1 cellular context compared by ENCODE assay signal in the genomic region with DNA sequence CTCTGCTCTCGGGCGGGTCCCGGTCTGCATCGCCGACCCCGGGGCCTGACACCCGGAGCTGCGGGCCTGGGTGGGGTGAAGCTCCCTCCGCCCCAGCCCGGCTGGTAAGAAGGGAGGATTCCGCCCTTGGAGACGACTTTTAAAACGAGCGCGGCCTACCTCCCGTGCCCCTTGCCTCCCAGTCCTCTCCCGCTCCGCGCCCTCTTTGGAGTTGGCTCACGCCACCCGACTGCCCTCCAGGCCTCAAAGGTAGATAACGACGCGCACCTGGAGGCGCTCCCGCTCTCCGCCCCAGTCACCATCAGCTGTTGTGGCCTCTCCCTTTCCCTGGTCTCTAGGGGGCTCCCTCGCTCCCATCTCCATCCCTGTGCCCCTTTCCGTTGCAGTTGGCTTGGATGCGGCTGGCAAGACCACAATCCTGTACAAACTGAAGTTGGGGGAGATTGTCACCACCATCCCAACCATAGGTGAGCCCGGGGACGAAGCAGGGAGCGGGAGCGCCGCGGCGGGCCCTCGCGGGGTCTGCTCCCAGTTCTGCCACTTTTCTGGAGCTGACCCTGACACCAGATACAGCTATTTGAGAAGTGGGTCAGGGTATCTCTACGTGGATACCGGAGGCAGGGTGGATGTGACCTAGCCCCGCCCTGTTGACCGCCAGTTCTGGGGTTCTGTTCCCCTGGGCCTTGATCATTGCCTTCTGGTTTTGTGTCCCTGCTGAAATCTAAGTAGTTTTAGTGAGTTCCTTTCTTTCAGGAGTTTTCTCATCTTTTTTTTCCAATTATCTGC.
TF ChIP-seq lines count a peak whose summit lies in the region.

No MANE protein-coding gene starts in this region.

TF ChIP-seq in HepG2, 621 proteins besides CTCF, POLR2A, EP300 and RAD21 (continued from another document and continues in another):
- TF ChIP-seq RFX5 (IDR thresholded peaks at IDR 0.05; ENCODE audit: low read depth, low read length), result no peak
- peak; percentile 60; the same call in 1 of the 2 replicates for TF ChIP-seq SIN3A (IDR thresholded peaks at IDR 0.05; ENCODE audit: borderline replicate concordance, low read depth, low read length)
- TF ChIP-seq ZNF552 (CRISPR knock-in tag; IDR thresholded peaks at IDR 0.05; ENCODE audit: borderline replicate concordance), result no peak
- TF ChIP-seq SAP130 (CRISPR knock-in tag; IDR thresholded peaks at IDR 0.05; ENCODE audit: low read depth), result peak; percentile 65
- 0 out of 2 replicates have a peak, but pooled peaks have one; percentile 17 for TF ChIP-seq MAZ (IDR thresholded peaks at IDR 0.05; ENCODE audit: borderline replicate concordance, low read depth, low read length)
- no peak for TF ChIP-seq MAZ (CRISPR knock-in tag; IDR thresholded peaks at IDR 0.05; ENCODE audit: low read depth)
- TF ChIP-seq ARNTL (CRISPR knock-in tag; IDR thresholded peaks at IDR 0.05), result no peak
- no peak for TF ChIP-seq ZNF839 (CRISPR knock-in tag; IDR thresholded peaks at IDR 0.05; ENCODE audit: borderline replicate concordance)
- TF ChIP-seq ZNF44 (CRISPR knock-in tag; IDR thresholded peaks at IDR 0.05), result peak; percentile 56; the same call in 1 of the 2 replicates
- TF ChIP-seq ZBTB7A (CRISPR knock-in tag; IDR thresholded peaks at IDR 0.05), result 0 out of 2 replicates have a peak, but pooled peaks have one; percentile 5
- TF ChIP-seq RNF219 (CRISPR knock-in tag; IDR thresholded peaks at IDR 0.05), result no peak
- TF ChIP-seq SMAD3 (CRISPR knock-in tag; IDR thresholded peaks at IDR 0.05), result no peak
- 0 out of 2 replicates have a peak, but pooled peaks have one; percentile 56 for TF ChIP-seq CREBL2 (CRISPR knock-in tag; IDR thresholded peaks at IDR 0.05; ENCODE audit: borderline replicate concordance)
- peak; percentile 21 for TF ChIP-seq RBM39 (IDR thresholded peaks at IDR 0.05; ENCODE audit: low read depth, low read length, poor library complexity, severe bottlenecking)
- no peak for TF ChIP-seq MXD4 (CRISPR knock-in tag; IDR thresholded peaks at IDR 0.05)
- TF ChIP-seq POLR2G (IDR thresholded peaks at IDR 0.05; ENCODE audit: low read depth, low read length), result no peak
- TF ChIP-seq IKZF5 (CRISPR knock-in tag; IDR thresholded peaks at IDR 0.05), result peak; percentile 38; the same call in 1 of the 2 replicates
- TF ChIP-seq SRSF9 (IDR thresholded peaks at IDR 0.05; ENCODE audit: borderline replicate concordance, insufficient read depth, low read depth, low read length, poor library complexity, severe bottlenecking), result no peak
- TF ChIP-seq ZFY (CRISPR knock-in tag; IDR thresholded peaks at IDR 0.05), result peak; percentile 57; the same call in 1 of the 2 replicates
- TF ChIP-seq FOXA1 (IDR thresholded peaks at IDR 0.05), result no peak
- no peak for TF ChIP-seq FOXA1 (CRISPR knock-in tag; IDR thresholded peaks at IDR 0.05)
- TF ChIP-seq ZBTB38 (CRISPR knock-in tag; IDR thresholded peaks at IDR 0.05), result no peak
- no peak for TF ChIP-seq SSRP1 (CRISPR knock-in tag; IDR thresholded peaks at IDR 0.05)
- TF ChIP-seq, protein P1, sequence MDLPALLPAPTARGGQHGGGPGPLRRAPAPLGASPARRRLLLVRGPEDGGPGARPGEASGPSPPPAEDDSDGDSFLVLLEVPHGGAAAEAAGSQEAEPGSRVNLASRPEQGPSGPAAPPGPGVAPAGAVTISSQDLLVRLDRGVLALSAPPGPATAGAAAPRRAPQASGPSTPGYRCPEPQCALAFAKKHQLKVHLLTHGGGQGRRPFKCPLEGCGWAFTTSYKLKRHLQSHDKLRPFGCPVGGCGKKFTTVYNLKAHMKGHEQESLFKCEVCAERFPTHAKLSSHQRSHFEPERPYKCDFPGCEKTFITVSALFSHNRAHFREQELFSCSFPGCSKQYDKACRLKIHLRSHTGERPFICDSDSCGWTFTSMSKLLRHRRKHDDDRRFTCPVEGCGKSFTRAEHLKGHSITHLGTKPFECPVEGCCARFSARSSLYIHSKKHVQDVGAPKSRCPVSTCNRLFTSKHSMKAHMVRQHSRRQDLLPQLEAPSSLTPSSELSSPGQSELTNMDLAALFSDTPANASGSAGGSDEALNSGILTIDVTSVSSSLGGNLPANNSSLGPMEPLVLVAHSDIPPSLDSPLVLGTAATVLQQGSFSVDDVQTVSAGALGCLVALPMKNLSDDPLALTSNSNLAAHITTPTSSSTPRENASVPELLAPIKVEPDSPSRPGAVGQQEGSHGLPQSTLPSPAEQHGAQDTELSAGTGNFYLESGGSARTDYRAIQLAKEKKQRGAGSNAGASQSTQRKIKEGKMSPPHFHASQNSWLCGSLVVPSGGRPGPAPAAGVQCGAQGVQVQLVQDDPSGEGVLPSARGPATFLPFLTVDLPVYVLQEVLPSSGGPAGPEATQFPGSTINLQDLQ (CRISPR knock-in tag; IDR thresholded peaks at IDR 0.05), result no peak
- TF ChIP-seq HES4 (CRISPR knock-in tag; IDR thresholded peaks at IDR 0.05; ENCODE audit: borderline replicate concordance), result no peak; the same call in 1 of the 2 replicates
- peak; percentile 78 for TF ChIP-seq ZNF687 (CRISPR knock-in tag; IDR thresholded peaks at IDR 0.05)
- TF ChIP-seq UBTF (CRISPR knock-in tag; IDR thresholded peaks at IDR 0.05), result peak; percentile 45
- 0 out of 2 replicates have a peak, but pooled peaks have one; percentile 39 for TF ChIP-seq MXD3 (CRISPR knock-in tag; IDR thresholded peaks at IDR 0.05)
- TF ChIP-seq, protein P2, sequence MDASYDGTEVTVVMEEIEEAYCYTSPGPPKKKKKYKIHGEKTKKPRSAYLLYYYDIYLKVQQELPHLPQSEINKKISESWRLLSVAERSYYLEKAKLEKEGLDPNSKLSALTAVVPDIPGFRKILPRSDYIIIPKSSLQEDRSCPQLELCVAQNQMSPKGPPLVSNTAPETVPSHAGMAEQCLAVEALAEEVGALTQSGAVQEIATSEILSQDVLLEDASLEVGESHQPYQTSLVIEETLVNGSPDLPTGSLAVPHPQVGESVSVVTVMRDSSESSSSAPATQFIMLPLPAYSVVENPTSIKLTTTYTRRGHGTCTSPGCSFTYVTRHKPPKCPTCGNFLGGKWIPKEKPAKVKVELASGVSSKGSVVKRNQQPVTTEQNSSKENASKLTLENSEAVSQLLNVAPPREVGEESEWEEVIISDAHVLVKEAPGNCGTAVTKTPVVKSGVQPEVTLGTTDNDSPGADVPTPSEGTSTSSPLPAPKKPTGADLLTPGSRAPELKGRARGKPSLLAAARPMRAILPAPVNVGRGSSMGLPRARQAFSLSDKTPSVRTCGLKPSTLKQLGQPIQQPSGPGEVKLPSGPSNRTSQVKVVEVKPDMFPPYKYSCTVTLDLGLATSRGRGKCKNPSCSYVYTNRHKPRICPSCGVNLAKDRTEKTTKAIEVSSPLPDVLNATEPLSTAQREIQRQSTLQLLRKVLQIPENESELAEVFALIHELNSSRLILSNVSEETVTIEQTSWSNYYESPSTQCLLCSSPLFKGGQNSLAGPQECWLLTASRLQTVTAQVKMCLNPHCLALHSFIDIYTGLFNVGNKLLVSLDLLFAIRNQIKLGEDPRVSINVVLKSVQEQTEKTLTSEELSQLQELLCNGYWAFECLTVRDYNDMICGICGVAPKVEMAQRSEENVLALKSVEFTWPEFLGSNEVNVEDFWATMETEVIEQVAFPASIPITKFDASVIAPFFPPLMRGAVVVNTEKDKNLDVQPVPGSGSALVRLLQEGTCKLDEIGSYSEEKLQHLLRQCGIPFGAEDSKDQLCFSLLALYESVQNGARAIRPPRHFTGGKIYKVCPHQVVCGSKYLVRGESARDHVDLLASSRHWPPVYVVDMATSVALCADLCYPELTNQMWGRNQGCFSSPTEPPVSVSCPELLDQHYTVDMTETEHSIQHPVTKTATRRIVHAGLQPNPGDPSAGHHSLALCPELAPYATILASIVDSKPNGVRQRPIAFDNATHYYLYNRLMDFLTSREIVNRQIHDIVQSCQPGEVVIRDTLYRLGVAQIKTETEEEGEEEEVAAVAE (CRISPR knock-in tag; IDR thresholded peaks at IDR 0.05; ENCODE audit: borderline replicate concordance), result no peak
- no peak for TF ChIP-seq ZSCAN9 (CRISPR knock-in tag; IDR thresholded peaks at IDR 0.05; ENCODE audit: borderline replicate concordance)
- TF ChIP-seq ZNF576 (CRISPR knock-in tag; IDR thresholded peaks at IDR 0.05), result no peak
- TF ChIP-seq SMC3 (IDR thresholded peaks at IDR 0.05; ENCODE audit: low read length), result no peak
- 0 out of 2 replicates have a peak, but pooled peaks have one; percentile 27 for TF ChIP-seq FOXK1 (CRISPR knock-in tag; IDR thresholded peaks at IDR 0.05; ENCODE audit: borderline replicate concordance, low read depth)
- TF ChIP-seq HNRNPLL (IDR thresholded peaks at IDR 0.05; ENCODE audit: low read depth, low read length, poor library complexity, severe bottlenecking), result peak; percentile 49
- peak; percentile 39; the same call in 1 of the 2 replicates for TF ChIP-seq NRL (CRISPR knock-in tag; IDR thresholded peaks at IDR 0.05; ENCODE audit: borderline replicate concordance)
- no peak for TF ChIP-seq JUND (CRISPR knock-in tag; IDR thresholded peaks at IDR 0.05)
